In genomic region chr5:102152906-102153787, GRCh38 we compare ENCODE assay signal across 10 cellular contexts.
DNase-seq lines count a peak whose midpoint lies in the region; ATAC-seq and TF ChIP-seq lines count a peak whose summit lies in the region.
"Had no signal": no experiment of that assay in that cellular context is flagged by ENCODE, and none has a peak within 500 bp of the region (broad histone marks: within the 10 kb centered on the region; RNA-seq: fewer than 3 reads in every experiment).

No MANE protein-coding gene starts in this region.

- H3K9me3 Mint-ChIP-seq in brain (no peaks in the 10 kb centered on the region), naive B cell (peaks cover 0 to 7% (median 0%) of the 10 kb centered on the region in 7 donors)
- H3K9me3 Mint-ChIP-seq: T-cell had no signal

- H3K4me1 ChIP-seq in sigmoid colon, result no peaks in the 10 kb centered on the region

- no peak for TF ChIP-seq EP300 in sigmoid colon (IDR thresholded peaks at IDR 0.05)

- ATAC-seq in GM18868 (IDR thresholded peaks at IDR 0.05; ENCODE audit: unreplicated experiment) (peak; percentile 81), HG03025 (IDR thresholded peaks at IDR 0.05; ENCODE audit: low FRiP score, unreplicated experiment) (peak; percentile 81), naive B cell (ENCODE audit: low read depth in 2 of 2) (peak in 1 of 2 donors; percentile 46)
- ATAC-seq: T-cell had no signal

- intact Hi-C loops in sigmoid colon (cut with DNase I), result no loop called here

- H3K36me3 Mint-ChIP-seq in brain (no peaks in the 10 kb centered on the region), naive B cell (no peaks in the 10 kb centered on the region)
- H3K36me3 Mint-ChIP-seq: immature natural killer cell, T-cell had no signal

- H3K27me3 Mint-ChIP-seq in brain (no peaks in the 10 kb centered on the region), naive B cell (no peaks in the 10 kb centered on the region)
- H3K27me3 Mint-ChIP-seq: T-cell had no signal

- H3K27ac Mint-ChIP-seq in brain (peak overlapping the region in 2 of 5 experiments; percentile 5 to 34), naive B cell (no peak overlapping the region)
- H3K27ac Mint-ChIP-seq: T-cell had no signal

- TF ChIP-seq CTCF in brain (conservative IDR thresholded peaks at IDR 0.05), result peak; percentile 65 to 79
- peak in 1 of 4 experiments; percentile 29 for TF ChIP-seq CTCF in sigmoid colon (IDR thresholded peaks at IDR 0.05)

- no peaks in the 10 kb centered on the region for H3K9me3 ChIP-seq in sigmoid colon

- no peak overlapping the region for H3K27ac ChIP-seq in sigmoid colon

- H3K27me3 ChIP-seq in sigmoid colon, result no peaks in the 10 kb centered on the region

- no peak for TF ChIP-seq POLR2A in sigmoid colon (IDR thresholded peaks at IDR 0.05)

- H3K4me3 Mint-ChIP-seq in brain, result peak overlapping the region in 1 of 5 experiments; percentile 29
- peak overlapping the region in 2 of 8 donors; percentile 7 to 22 for H3K4me3 Mint-ChIP-seq in naive B cell

- in situ Hi-C loops in Caki2 (cut with HindIII; ENCODE audit: low pct_unique_long_range_greater_than_20kb, low sequenced_read_pairs), result no loop called here

- 9 to 43% methylated on average over 5 of the region's 5 CpGs for WGBS in sigmoid colon, 2 donors

- H3K36me3 ChIP-seq in sigmoid colon, result no peaks in the 10 kb centered on the region

- peak; percentile 8 for DNase-seq in Caki2 (ENCODE audit: low read depth)
- DNase-seq in NCI-H510A (lab: John Stamatoyannopoulos, UW), result peak; percentile 2
- DNase-seq in naive B cell, result peak; percentile 1
- no peak for DNase-seq in sigmoid colon
- DNase-seq in activated CD4-positive, alpha-beta T cell treated with anti-CD3 and anti-CD28 coated beads for 1 hour, result no peak

- no peak overlapping the region for H3K4me3 ChIP-seq in sigmoid colon

- H3K4me1 Mint-ChIP-seq in brain (peaks cover 7% of the 10 kb centered on the region), naive B cell (no peaks in the 10 kb centered on the region)
- H3K4me1 Mint-ChIP-seq: T-cell had no signal

Comparison
In these comparisons a context has a peak if more than half of its experiments do, and no peak if none do; other contexts are left out.
1. DNase-seq: peak in Caki2 (single experiment), NCI-H510A (single experiment) and naive B cell (single experiment); none in sigmoid colon (single experiment) and activated CD4-positive, alpha-beta T cell treated with anti-CD3 and anti-CD28 coated beads for 1 hour (single experiment).